Comparison of ENCODE assay signal across 8 cellular contexts in the genomic region with DNA sequence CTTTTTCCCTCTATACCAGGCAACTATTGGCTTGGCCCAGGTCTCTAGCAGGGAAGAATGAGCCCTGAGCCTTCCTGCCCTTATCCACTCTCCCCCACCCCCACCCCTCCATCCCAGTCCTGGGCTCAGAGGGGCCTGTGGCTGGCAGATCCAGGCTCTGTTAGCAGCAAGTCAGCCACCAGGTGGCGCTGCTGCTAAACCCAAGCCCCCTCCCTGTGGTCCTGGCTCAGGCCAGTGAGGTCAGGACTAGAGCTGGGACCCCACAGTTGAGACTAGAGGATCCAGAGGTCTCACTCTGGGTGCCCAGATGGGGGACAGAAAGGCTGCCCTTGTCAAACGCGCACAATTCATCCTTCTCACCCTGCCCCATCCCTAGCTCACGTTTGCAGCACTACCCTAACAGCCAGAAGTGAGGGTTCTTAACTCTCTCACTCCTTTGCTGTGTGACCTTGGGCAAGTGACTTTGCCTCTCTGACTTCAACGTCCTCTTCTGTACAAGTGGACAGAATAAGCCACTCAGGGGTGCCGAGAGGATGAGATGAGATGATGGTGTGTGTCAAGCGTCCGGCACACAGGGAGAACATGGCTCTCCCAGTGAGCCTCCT. TPM values are rescaled to one million over a fixed set of nuclear protein-coding genes. Genes with fewer than 3 reads are reported as not detected.
DNase-seq lines count a peak whose midpoint lies in the region; ATAC-seq and TF ChIP-seq lines count a peak whose summit lies in the region.

No MANE protein-coding gene starts in this region.

- H3K4me2 ChIP-seq in neural cell (ENCODE audit: low read length), result no peak overlapping the region

- DNase-seq in AG10803 (ENCODE audit: low read depth) (peak; percentile 22), NCI-H1092 treated with DMSO at 0.1 percent for 48 hours (lab: John Stamatoyannopoulos, UW) (peak; percentile 12), activated T-cell treated with anti-CD3 and anti-CD28 coated beads for 4 hours (peak; percentile 4), fibroblast of mammary gland (ENCODE audit: low read depth) (peak; percentile 47), type B pancreatic cell (ENCODE audit: extremely low spot score, unreplicated experiment) (peak; percentile 80)

- no peak overlapping the region for H3K4me3 Mint-ChIP-seq in type B pancreatic cell

- H3K9me3 Mint-ChIP-seq in type B pancreatic cell, result no peaks in the 10 kb centered on the region

- H4K20me1 ChIP-seq in neural cell (ENCODE audit: insufficient read depth), result no peaks in the 10 kb centered on the region

- no peaks in the 10 kb centered on the region for H3F3A ChIP-seq in neural cell (ENCODE audit: insufficient read depth, low read length, poor library complexity, severe bottlenecking)

- ATAC-seq in GM18511 (IDR thresholded peaks at IDR 0.05; ENCODE audit: unreplicated experiment) (peak; percentile 68), HG03520 (IDR thresholded peaks at IDR 0.05; ENCODE audit: unreplicated experiment) (no peak)

- no peak overlapping the region for H3K27ac Mint-ChIP-seq in type B pancreatic cell

- no peak for TF ChIP-seq EP300 in neural cell (conservative IDR thresholded peaks at IDR 0.05; ENCODE audit: poor library complexity, severe bottlenecking)

- no peaks in the 10 kb centered on the region for H3K27me3 ChIP-seq in neural cell (ENCODE audit: insufficient read depth, low read depth, low read length)

- H3K9ac ChIP-seq in neural cell (ENCODE audit: low read length), result no peak overlapping the region

- H3K9me3 ChIP-seq in neural cell (ENCODE audit: low read length), result no peaks in the 10 kb centered on the region

- no peak overlapping the region for H2AFZ ChIP-seq in neural cell (ENCODE audit: low read depth, low read length)

- peaks cover 47% of the 10 kb centered on the region for H3K27me3 Mint-ChIP-seq in type B pancreatic cell

- no peaks in the 10 kb centered on the region for H3K4me1 Mint-ChIP-seq in type B pancreatic cell (ENCODE audit: unreplicated experiment)

- TF ChIP-seq CTCF in AG10803 (conservative IDR thresholded peaks at IDR 0.05; ENCODE audit: low read length) (peak; percentile 71), fibroblast of mammary gland (conservative IDR thresholded peaks at IDR 0.05; ENCODE audit: control insufficient read depth, insufficient read depth, low read depth, low read length) (peak; percentile 74), neural cell (IDR thresholded peaks at IDR 0.05; ENCODE audit: poor library complexity, severe bottlenecking) (peak; percentile 86), type B pancreatic cell (conservative IDR thresholded peaks at IDR 0.05) (peak; percentile 92)

- H3K4me3 ChIP-seq in AG10803 (ENCODE audit: low read length) (no peak overlapping the region), fibroblast of mammary gland (ENCODE audit: control insufficient read depth, low read depth, low read length) (no peak overlapping the region), neural cell (ENCODE audit: low read length) (no peak overlapping the region)

- no peaks in the 10 kb centered on the region for H3K79me2 ChIP-seq in neural cell (replicated peaks; ENCODE audit: insufficient read depth, low read length)

- H3K9me2 ChIP-seq in neural cell (ENCODE audit: insufficient read depth, low read length), result no peaks in the 10 kb centered on the region

- no peaks in the 10 kb centered on the region for H3K36me3 ChIP-seq in neural cell (ENCODE audit: insufficient read depth, low read length)

- no peak overlapping the region for H3K27ac ChIP-seq in neural cell (ENCODE audit: low read length)

- TF ChIP-seq RAD21 in neural cell (conservative IDR thresholded peaks at IDR 0.05), result peak; percentile 84

- no peaks in the 10 kb centered on the region for H3K36me3 Mint-ChIP-seq in type B pancreatic cell

TF ChIP-seq in neural cell, 6 proteins besides CTCF, POLR2A, EP300 and RAD21:
- TF ChIP-seq SMC3 (conservative IDR thresholded peaks at IDR 0.05; ENCODE audit: poor library complexity) (peak; percentile 92), EZH2 (IDR thresholded peaks at IDR 0.05; ENCODE audit: borderline replicate concordance, insufficient read depth, low read length, poor library complexity, severe bottlenecking) (no peak), POLR2AphosphoS5 (IDR thresholded peaks at IDR 0.05) (no peak), TAF1 (IDR thresholded peaks at IDR 0.05; ENCODE audit: low read depth) (no peak), REST (IDR thresholded peaks at IDR 0.05; ENCODE audit: borderline replicate concordance) (no peak), MXI1 (conservative IDR thresholded peaks at IDR 0.05; ENCODE audit: poor library complexity, severe bottlenecking) (no peak)

RNA-seq across cellular contexts. Expression of gene SLC6A1, which starts 46.8 kb away (rescaled TPM):
- polyA plus RNA-seq in neural cell, result 43.2 and 52.0 TPM in 2 replicates
- polyA minus RNA-seq in neural cell, result 61.6 and 66.3 TPM in 2 replicates
- total RNA-seq in type B pancreatic cell (ENCODE audit: low replicate concordance), result 0.43 and 6.3 TPM in 2 replicates

Comparison
In these comparisons a context has a peak if more than half of its experiments do, and no peak if none do; other contexts are left out.
1. DNase-seq: peak in every context shown above with its lines; median percentile 80 in type B pancreatic cell; 47 in fibroblast of mammary gland; 22 in AG10803; 12 in NCI-H1092 treated with DMSO at 0.1 percent for 48 hours; 4 in activated T-cell treated with anti-CD3 and anti-CD28 coated beads for 4 hours.